Comparison of ENCODE assay signal across 24 cellular contexts in the genomic region with DNA sequence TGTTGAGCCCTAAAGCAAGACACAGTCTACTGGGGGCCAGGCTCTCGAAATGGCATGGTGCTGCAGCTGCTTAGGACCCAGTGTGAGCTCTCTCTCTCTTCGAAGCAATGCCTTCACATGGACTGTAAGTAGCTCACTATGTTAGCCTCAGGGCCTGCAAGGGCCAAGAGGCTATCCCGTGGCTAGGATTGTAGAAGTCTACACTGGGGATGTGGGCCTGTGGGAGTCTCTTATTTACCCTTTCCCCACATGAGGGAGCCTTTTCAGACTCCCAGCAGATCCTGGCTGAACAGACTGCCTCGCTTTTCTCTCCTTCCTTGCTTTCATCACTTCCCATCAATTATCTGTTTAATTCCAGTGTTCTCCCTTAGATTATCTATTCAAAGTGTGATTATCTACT.
"Had no signal": no experiment of that assay in that cellular context is flagged by ENCODE, and none has a peak within 500 bp of the region (broad histone marks: within the 10 kb centered on the region; RNA-seq: fewer than 3 reads in every experiment).

No MANE protein-coding gene starts in this region.

- H3K27ac ChIP-seq: dorsolateral prefrontal cortex, heart left ventricle, left ventricle myocardium inferior, lower lobe of right lung, psoas muscle, spleen, tibial artery, upper lobe of left lung, uterus had no signal

- FAIRE-seq: endometrium, frontal cortex had no signal

- H3K27me3 ChIP-seq: dorsolateral prefrontal cortex, spleen, tibial artery, upper lobe of left lung, uterus had no signal

- H3K4me1 ChIP-seq: heart left ventricle, left ventricle myocardium inferior, lower lobe of right lung, psoas muscle, spleen, tibial artery, upper lobe of left lung, uterus had no signal

- H3K36me3 ChIP-seq: heart left ventricle, left ventricle myocardium inferior, lower lobe of right lung, spleen, tibial artery, upper lobe of left lung, uterus had no signal

- H3K9me3 ChIP-seq: lower lobe of right lung, tibial artery, uterus had no signal

- H3K4me3 ChIP-seq: dorsolateral prefrontal cortex, heart left ventricle, left ventricle myocardium inferior, lower lobe of right lung, psoas muscle, spleen, tibial artery, upper lobe of left lung, uterus had no signal

- ATAC-seq: esophagus mucosa; heart left ventricle; lower lobe of right lung; natural killer cell treated with Interleukin-12 subunit alpha and Interleukin-12 subunit beta and Interleukin-15 and Interleukin-18, amount 100 ng/mL, for 72 hours; psoas muscle; sciatic nerve; stimulated activated memory B cell treated with anti-CD40 and anti-IgM and Interleukin-4, amounts not matched to agents 10 μg/mL and 1 μg/mL and 100 μg/mL, for 72 hours had no signal

- DNase-seq: cortex of kidney; dorsolateral prefrontal cortex; effector CD8-positive, alpha-beta T cell; heart left ventricle; hippocampal formation; islet precursor cell; left ventricle myocardium inferior; lower lobe of right lung; midbrain; psoas muscle; retina; spleen; stimulated activated CD4-positive, alpha-beta T cell treated with anti-CD3 and anti-CD28 coated beads, Interleukin-15, amount 100 ng/mL, for 24 hours; stimulated activated CD4-positive, alpha-beta T cell treated with anti-CD3 and anti-CD28 coated beads, Interleukin-1b, Interleukin-23, amount 100 ng/mL, for 48 hours; stimulated activated CD4-positive, alpha-beta T cell treated with anti-CD3 and anti-CD28 coated beads, Interleukin-4, amount 100 ng/mL, for 24 hours; tibial artery; upper lobe of left lung; uterus had no signal
